ENCODE assay signal across 8 cellular contexts in genomic region chr12:48813464-48814312, GRCh38. TPM values are rescaled to one million over a fixed set of nuclear protein-coding genes. Genes with fewer than 3 reads are reported as not detected.
DNase-seq lines count a peak whose midpoint lies in the region; ATAC-seq, FAIRE-seq and TF ChIP-seq lines count a peak whose summit lies in the region.

No MANE protein-coding gene starts in this region.

- DNase-seq in left ventricle myocardium inferior (no peak), cardiac septum (ENCODE audit: low spot score) (no peak), bronchial epithelial cell (ENCODE audit: low read depth) (no peak), uterus (peak in 1 of 2 donors; percentile 68)

- no peaks in the 10 kb centered on the region for H3K9me3 ChIP-seq in left ventricle myocardium inferior (replicated peaks)
- H3K9me3 ChIP-seq in mesodermal cell (ENCODE audit: control insufficient read depth, low read length), result no peaks in the 10 kb centered on the region
- H3K9me3 ChIP-seq in uterus, result no peaks in the 10 kb centered on the region

- no peaks in the 10 kb centered on the region for H3K27me3 ChIP-seq in left ventricle myocardium inferior (ENCODE audit: low read depth)
- H3K27me3 ChIP-seq in bronchial epithelial cell (ENCODE audit: control insufficient read depth, insufficient read depth, low read length), result no peaks in the 10 kb centered on the region
- H3K27me3 ChIP-seq in uterus, result no peaks in the 10 kb centered on the region

- 4% methylated on average over 11 to 13 of the region's 21 CpGs for WGBS in mesodermal cell (ENCODE audit: insufficient coverage in 2 of 2), 2 experiments

- H3K36me3 ChIP-seq in left ventricle myocardium inferior (no peaks in the 10 kb centered on the region), bronchial epithelial cell (ENCODE audit: control insufficient read depth, insufficient read depth, low read length) (no peaks in the 10 kb centered on the region), mesodermal cell (ENCODE audit: control insufficient read depth, insufficient read depth, low read length) (no peaks in the 10 kb centered on the region), uterus (no peaks in the 10 kb centered on the region)

- TF ChIP-seq POLR2A in uterus (IDR thresholded peaks at IDR 0.05), result no peak

- TF ChIP-seq CTCF in left ventricle myocardium inferior (IDR thresholded peaks at IDR 0.05; ENCODE audit: borderline replicate concordance), result no peak
- no peak for TF ChIP-seq CTCF in bronchial epithelial cell (IDR thresholded peaks at IDR 0.05; ENCODE audit: insufficient read depth, low read length, severe bottlenecking)
- TF ChIP-seq CTCF in uterus (IDR thresholded peaks at IDR 0.05), result no peak

- ATAC-seq in HG02798 (IDR thresholded peaks at IDR 0.05; ENCODE audit: poor library complexity, unreplicated experiment) (no peak), HG03039 (IDR thresholded peaks at IDR 0.05; ENCODE audit: unreplicated experiment) (no peak), HG03439 (IDR thresholded peaks at IDR 0.05; ENCODE audit: unreplicated experiment) (no peak)

- FAIRE-seq in bronchial epithelial cell (lab: Jason Lieb, UNC), result no peak

- H3K27ac ChIP-seq in left ventricle myocardium inferior (replicated peaks) (peak overlapping the region; percentile 94), mesodermal cell (ENCODE audit: low read depth, low read length, severe bottlenecking) (no peak overlapping the region), uterus (peak overlapping the region; percentile 97 to 98)

- intact Hi-C loops in left ventricle myocardium inferior (cut with micrococcal nuclease), result no loop called here
- intact Hi-C loops in cardiac septum (cut with DNase I), result no loop called here
- intact Hi-C loops in uterus (cut with DNase I; ENCODE audit: low total_unique reads), result no loop called here

- H3K4me3 ChIP-seq in left ventricle myocardium inferior (peak overlapping the region; percentile 95), bronchial epithelial cell (ENCODE audit: low read depth, low read length) (peak overlapping the region; percentile 59), mesodermal cell (ENCODE audit: extremely low read depth, insufficient read depth, low read length, poor library complexity, severe bottlenecking) (peak overlapping the region; percentile 70), uterus (peak overlapping the region; percentile 72 to 97)

- H3K4me1 ChIP-seq in left ventricle myocardium inferior (peaks cover 43% of the 10 kb centered on the region), mesodermal cell (ENCODE audit: control insufficient read depth, insufficient read depth, low read length, poor library complexity, severe bottlenecking) (peaks cover 35% of the 10 kb centered on the region), uterus (peaks cover 7 to 12% of the 10 kb centered on the region in 2 donors)

RNA-seq across cellular contexts. Expression of gene CACNB3, which starts 4.6 kb away (rescaled TPM):
- total RNA-seq in left ventricle myocardium inferior (4.8 TPM), cardiac septum (9.2 TPM), bronchial epithelial cell (7.4 and 8.6 TPM in 2 replicates), uterus (10 to 100 TPM in 2 of 4 donors, 1 to 10 TPM in 2; 5.9 to 62.2 (median 22.7) TPM)
- 41.0 TPM for polyA plus RNA-seq in mesodermal cell (2013, experiment 1 of 2)
- polyA plus RNA-seq in mesodermal cell (2013, experiment 2 of 2), result 40.8 TPM

RNA-seq across cellular contexts. Expression of gene ADCY6, which starts 24.8 kb away (rescaled TPM):
- total RNA-seq in left ventricle myocardium inferior, result 98.4 TPM
- 195 TPM for total RNA-seq in cardiac septum
- 13.4 and 32.6 TPM in 2 replicates for total RNA-seq in bronchial epithelial cell
- 40.1 TPM for polyA plus RNA-seq in mesodermal cell (2013, experiment 1 of 2)
- 33.0 TPM for polyA plus RNA-seq in mesodermal cell (2013, experiment 2 of 2)
- 10 to 100 TPM; 10.6 to 75.8 (median 55.0) TPM for total RNA-seq in uterus

RNA-seq across cellular contexts. Expression of gene DDX23, which starts 38.3 kb away (rescaled TPM):
- total RNA-seq in left ventricle myocardium inferior (36.6 TPM), cardiac septum (33.3 TPM), bronchial epithelial cell (68.7 and 81.2 TPM in 2 replicates), uterus (100 to 1,000 TPM in 1 of 4 donors, 10 to 100 TPM in 3; 43.8 to 238 (median 81.8) TPM)
- polyA plus RNA-seq in mesodermal cell (2013, experiment 1 of 2), result 55.7 TPM
- 50.3 TPM for polyA plus RNA-seq in mesodermal cell (2013, experiment 2 of 2)

RNA-seq across cellular contexts. Expression of gene RND1, which starts 52.0 kb away (rescaled TPM):
- 0.47 TPM for total RNA-seq in left ventricle myocardium inferior
- total RNA-seq in cardiac septum, result 0.62 TPM
- 2.9 and 4.5 TPM in 2 replicates for total RNA-seq in bronchial epithelial cell
- polyA plus RNA-seq in mesodermal cell (2013, experiment 1 of 2), result 4.2 TPM
- 5.8 TPM for polyA plus RNA-seq in mesodermal cell (2013, experiment 2 of 2)
- total RNA-seq in uterus, result 10 to 100 TPM in 1 of 4 donors, under 1 TPM in 1, not detected in 2; 0.88 to 22.1 TPM
